Comparison of ENCODE assay signal across 12 cellular contexts in the genomic region with DNA sequence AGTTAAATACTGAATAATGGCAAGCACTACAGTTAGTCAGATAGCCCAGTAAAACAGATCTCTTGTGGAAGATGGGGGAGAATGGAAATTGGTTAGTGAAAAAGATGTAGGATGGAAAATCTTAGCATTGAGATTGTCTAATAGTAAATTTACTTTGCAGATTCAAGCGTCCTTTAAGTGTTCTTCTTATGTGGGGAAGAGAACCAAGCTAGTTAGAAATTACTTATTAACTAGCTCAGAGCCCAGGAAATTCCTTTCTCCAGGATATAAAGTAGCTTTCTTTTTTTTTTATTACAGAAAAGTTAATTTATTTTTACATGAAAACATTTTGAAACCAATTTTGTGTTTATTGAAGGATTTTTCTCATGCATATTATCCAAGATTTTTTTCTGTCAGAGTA.
"Had no signal": no experiment of that assay in that cellular context is flagged by ENCODE, and none has a peak within 500 bp of the region (broad histone marks: within the 10 kb centered on the region; RNA-seq: fewer than 3 reads in every experiment).

No MANE protein-coding gene starts in this region.

- H3K27ac ChIP-seq: adrenal gland, body of pancreas, testis had no signal

- H3K4me1 ChIP-seq: adrenal gland, testis had no signal

- ATAC-seq: body of pancreas, left lobe of liver had no signal

- H3K4me3 ChIP-seq: adrenal gland, body of pancreas, testis had no signal

- H3K9me3 ChIP-seq: adrenal gland, body of pancreas, testis had no signal

- H3K27me3 ChIP-seq: adrenal gland, body of pancreas, testis had no signal

- H3K36me3 ChIP-seq: adrenal gland had no signal

- DNase-seq: activated CD4-positive, alpha-beta T cell treated with anti-CD3 and anti-CD28 coated beads for 48 hours; activated CD8-positive, alpha-beta memory T cell treated with anti-CD3 and anti-CD28 coated beads for 24 hours; activated naive CD4-positive, alpha-beta T cell treated with anti-CD3 and anti-CD28 coated beads, Interleukin-2, amount 10 ng/mL, durations not matched to agents 7 days and 5 days; adrenal gland; body of pancreas; effector memory CD4-positive, alpha-beta T cell; immature natural killer cell; nephron progenitor cell; stimulated activated CD4-positive, alpha-beta T cell treated with anti-CD3 and anti-CD28 coated beads, Interleukin-12 subunit alpha, Interleukin-12 subunit beta, amount 100 ng/mL, for 4 hours; stimulated activated naive CD8-positive, alpha-beta T cell treated with anti-CD3 and anti-CD28 coated beads, Interleukin-15, amount 100 ng/mL, for 72 hours; testis had no signal
